Comparison of ENCODE assay signal across 18 cellular contexts in the genomic region with DNA sequence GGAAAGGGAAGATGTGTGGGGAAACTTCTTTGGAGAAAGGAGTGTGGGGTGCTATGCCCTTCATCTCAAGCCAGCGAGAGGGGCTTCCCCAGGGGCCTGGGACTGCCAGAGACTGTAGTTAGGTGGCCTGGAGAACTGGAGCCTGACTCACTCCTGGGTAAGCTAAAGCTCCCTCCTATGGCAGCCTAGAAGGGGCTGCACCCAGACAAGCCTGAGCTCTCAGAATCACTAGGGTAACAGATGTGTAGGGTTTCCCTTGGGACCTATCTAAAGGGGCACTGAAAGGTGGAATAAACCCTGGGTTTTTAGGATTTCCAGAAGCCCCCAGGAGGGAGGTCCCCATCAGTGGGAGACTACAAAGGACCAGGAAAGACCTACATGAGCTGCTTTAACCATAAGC. TPM values are rescaled to one million over a fixed set of nuclear protein-coding genes. Genes with fewer than 3 reads are reported as not detected.
A peak's percentile ranks its signal among the peaks of the same experiment; 100 is the strongest.
DNase-seq lines count a peak whose midpoint lies in the region; ATAC-seq and TF ChIP-seq lines count a peak whose summit lies in the region.
"Had no signal": no experiment of that assay in that cellular context is flagged by ENCODE, and none has a peak within 500 bp of the region (broad histone marks: within the 10 kb centered on the region; RNA-seq: fewer than 3 reads in every experiment).

No MANE protein-coding gene starts in this region.

- CTCF ChIA-PET in A673 (lab: Charles Lee) = no interaction called here
- CTCF ChIA-PET in CD8-positive, alpha-beta T cell (lab: Charles Lee) = interaction anchor here (1.0 to 3.8 kb wide), 6 partner anchors 8 to 304 kb away, joined by 3 to 21 read pairs (median 3); no protein-coding TSS in a partner anchor

- intact Hi-C loops in A673 (cut with micrococcal nuclease; ENCODE audit: unreplicated experiment) = no loop called here
- intact Hi-C loops in CD8-positive, alpha-beta T cell (cut with DNase I, micrococcal nuclease) = loop anchor here (5.0 kb wide), 2 partner anchors 51 to 161 kb away; no protein-coding TSS in a partner anchor

- no peak overlapping the region for H3K27ac ChIP-seq in A673 (ENCODE audit: low read depth, low read length, poor library complexity, severe bottlenecking)
- no peak overlapping the region for H3K27ac ChIP-seq in CD8-positive, alpha-beta T cell (ENCODE audit: low read depth, low read length)
- H3K27ac ChIP-seq: SK-N-MC had no signal

- ATAC-seq in CD8-positive, alpha-beta T cell = no peak
- no peak for ATAC-seq in activated T-helper 17 cell treated with anti-CD3 and anti-CD28 coated beads, Interleukin-2, amount 50 U/mL, for 72 hours (replicated peaks)
- ATAC-seq: left lung had no signal

- H3K27ac Mint-ChIP-seq in brain = peak overlapping the region in 1 of 5 experiments; percentile 37
- H3K27ac Mint-ChIP-seq in CD8-positive, alpha-beta T cell = no peak overlapping the region
- H3K27ac Mint-ChIP-seq in activated T-helper 17 cell treated with anti-CD3 and anti-CD28 coated beads, Interleukin-2, amount 50 U/mL, for 72 hours = no peak overlapping the region
- H3K27ac Mint-ChIP-seq: activated naive CD4-positive, alpha-beta T cell treated with anti-CD3 and anti-CD28 coated beads, Interleukin-2, amount 10 ng/mL, durations not matched to agents 7 days and 5 days had no signal

- H3K36me3 ChIP-seq in A673 (ENCODE audit: insufficient read depth, low read length, poor library complexity, severe bottlenecking) = no peaks in the 10 kb centered on the region
- H3K36me3 ChIP-seq in CD8-positive, alpha-beta T cell (ENCODE audit: insufficient read depth, low read length) = no peaks in the 10 kb centered on the region
- H3K36me3 ChIP-seq: left lung had no signal

- peaks cover 12% of the 10 kb centered on the region for H3K4me1 ChIP-seq in A673 (ENCODE audit: insufficient read depth, low read length, poor library complexity, severe bottlenecking)
- H3K4me1 ChIP-seq in CD8-positive, alpha-beta T cell (ENCODE audit: insufficient read depth, low read length) = peaks cover 11% of the 10 kb centered on the region

- POLR2A ChIA-PET in A673 (lab: Charles Lee; ENCODE audit: low non-redundant PET) = no interaction called here
- POLR2A ChIA-PET in CD8-positive, alpha-beta T cell (lab: Charles Lee) = interaction anchor here (3.1 kb wide), 1 partner anchor 10 kb away, joined by 16 read pairs; no protein-coding TSS in a partner anchor

- TF ChIP-seq CTCF in A673 (conservative IDR thresholded peaks at IDR 0.05; ENCODE audit: low read depth, low read length) (no peak), brain (conservative IDR thresholded peaks at IDR 0.05) (no peak)
- TF ChIP-seq CTCF in CD8-positive, alpha-beta T cell (IDR thresholded peaks at IDR 0.05) = no peak

- no TSS peak for BruUV-seq in A673 (replicated peaks; lab: Mats Ljungman, UMichigan)

- H3K9me3 ChIP-seq in A673 (ENCODE audit: low read depth, low read length, poor library complexity, severe bottlenecking) = no peaks in the 10 kb centered on the region
- H3K9me3 ChIP-seq in CD8-positive, alpha-beta T cell (ENCODE audit: low read length) = no peaks in the 10 kb centered on the region
- H3K9me3 ChIP-seq: left lung had no signal

- peaks cover 0 to 4% (median 0%) of the 10 kb centered on the region in 5 experiments for H3K9me3 Mint-ChIP-seq in brain
- H3K9me3 Mint-ChIP-seq in CD8-positive, alpha-beta T cell = no peaks in the 10 kb centered on the region
- no peaks in the 10 kb centered on the region for H3K9me3 Mint-ChIP-seq in activated T-helper 17 cell treated with anti-CD3 and anti-CD28 coated beads, Interleukin-2, amount 50 U/mL, for 72 hours
- H3K9me3 Mint-ChIP-seq: activated naive CD4-positive, alpha-beta T cell treated with anti-CD3 and anti-CD28 coated beads, Interleukin-2, amount 10 ng/mL, durations not matched to agents 7 days and 5 days had no signal

- H3K4me3 Mint-ChIP-seq in brain = peak overlapping the region in 3 of 5 experiments; percentile 38 to 74 (median 60)
- no peak overlapping the region for H3K4me3 Mint-ChIP-seq in CD8-positive, alpha-beta T cell
- no peak overlapping the region for H3K4me3 Mint-ChIP-seq in activated T-helper 17 cell treated with anti-CD3 and anti-CD28 coated beads, Interleukin-2, amount 50 U/mL, for 72 hours
- H3K4me3 Mint-ChIP-seq: activated naive CD4-positive, alpha-beta T cell treated with anti-CD3 and anti-CD28 coated beads, Interleukin-2, amount 10 ng/mL, durations not matched to agents 7 days and 5 days had no signal

- H3K4me1 Mint-ChIP-seq in brain = peaks cover 63% of the 10 kb centered on the region
- peaks cover 26% of the 10 kb centered on the region for H3K4me1 Mint-ChIP-seq in CD8-positive, alpha-beta T cell (ENCODE audit: low read depth)
- peaks cover 7% of the 10 kb centered on the region for H3K4me1 Mint-ChIP-seq in activated T-helper 17 cell treated with anti-CD3 and anti-CD28 coated beads, Interleukin-2, amount 50 U/mL, for 72 hours

- H3K36me3 Mint-ChIP-seq in brain = peaks cover 5% of the 10 kb centered on the region
- H3K36me3 Mint-ChIP-seq in CD8-positive, alpha-beta T cell = no peaks in the 10 kb centered on the region
- H3K36me3 Mint-ChIP-seq in activated T-helper 17 cell treated with anti-CD3 and anti-CD28 coated beads, Interleukin-2, amount 50 U/mL, for 72 hours (ENCODE audit: low read depth) = no peaks in the 10 kb centered on the region

- H3K27me3 ChIP-seq in A673 (replicated peaks; ENCODE audit: insufficient read depth, low read depth, low read length, poor library complexity) = no peaks in the 10 kb centered on the region
- H3K27me3 ChIP-seq in CD8-positive, alpha-beta T cell (ENCODE audit: insufficient read depth, low read length) = no peaks in the 10 kb centered on the region
- H3K27me3 ChIP-seq: left lung had no signal

- DNase-seq in A673 (ENCODE audit: low spot score) = peak; percentile 9
- peak; percentile 66 for DNase-seq in D341Med (ENCODE audit: low spot score)
- peak; percentile 92 for DNase-seq in NCI-H69 (lab: John Stamatoyannopoulos, UW)
- no peak for DNase-seq in AML-193 (lab: John Stamatoyannopoulos, UW)
- no peak for DNase-seq in CD8-positive, alpha-beta T cell
- DNase-seq in kidney glomerular epithelial cell (lab: John Stamatoyannopoulos, UW) = no peak
- DNase-seq: activated CD4-positive, CD25-positive, alpha-beta regulatory T cell treated with anti-CD3 and anti-CD28 coated beads, Interleukin-2, amount 50 U/mL, for 72 hours; activated naive CD4-positive, alpha-beta T cell treated with anti-CD3 and anti-CD28 coated beads, Interleukin-2, amount 10 ng/mL, durations not matched to agents 7 days and 5 days; Calu3; head of caudate nucleus; Karpas-422; left lung; NCI-H1105; NK-92 treated with Interleukin-12 subunit alpha and Interleukin-12 subunit beta, amount 100 ng/mL, for 24 hours; nucleus accumbens had no signal

- peaks cover 3% of the 10 kb centered on the region for H3K27me3 Mint-ChIP-seq in brain
- no peaks in the 10 kb centered on the region for H3K27me3 Mint-ChIP-seq in CD8-positive, alpha-beta T cell (ENCODE audit: low read depth)
- no peaks in the 10 kb centered on the region for H3K27me3 Mint-ChIP-seq in activated T-helper 17 cell treated with anti-CD3 and anti-CD28 coated beads, Interleukin-2, amount 50 U/mL, for 72 hours

- H3K4me3 ChIP-seq in A673 (ENCODE audit: low read depth, low read length, poor library complexity, severe bottlenecking) = no peak overlapping the region
- no peak overlapping the region for H3K4me3 ChIP-seq in CD8-positive, alpha-beta T cell (ENCODE audit: low read depth, low read length)
- H3K4me3 ChIP-seq: left lung, SK-N-MC had no signal

RNA-seq across cellular contexts. Expression of a gene that starts 1.6 kb away (rescaled TPM):
- 12.0 and 12.6 TPM in 2 replicates for total RNA-seq in A673 (2021)
- 6.0 TPM for polyA plus RNA-seq in brain (ENCODE audit: insufficient read depth, low read depth, low replicate concordance)
- 1 to 10 TPM; 4.2 to 6.1 TPM for total RNA-seq in CD8-positive, alpha-beta T cell
- total RNA-seq in activated T-helper 17 cell treated with anti-CD3 and anti-CD28 coated beads, Interleukin-2, amount 50 U/mL, for 72 hours = 1 to 10 TPM; 2.9 to 5.7 TPM

Comparison
In these comparisons a context has a peak if more than half of its experiments do, and no peak if none do; other contexts are left out.
1. DNase-seq: peak in A673 (single experiment), D341Med (single experiment) and NCI-H69 (single experiment); none in AML-193 (0 of 2), CD8-positive, alpha-beta T cell (0 of 7) and kidney glomerular epithelial cell (single experiment).
2. H3K4me3 Mint-ChIP-seq: peak in brain (3 of 5); none in CD8-positive, alpha-beta T cell (single experiment) and activated T-helper 17 cell treated with anti-CD3 and anti-CD28 coated beads, Interleukin-2, amount 50 U/mL, for 72 hours (single experiment).